Comparison of ENCODE assay signal across 8 cellular contexts in genomic region chr5:138975098-138975847, GRCh38.
DNase-seq lines count a peak whose midpoint lies in the region; TF ChIP-seq lines count a peak whose summit lies in the region.

No MANE protein-coding gene starts in this region.

- H3K27me3 Mint-ChIP-seq in CD8-positive, alpha-beta memory T cell, result peaks cover 0 to 2% of the 10 kb centered on the region in 2 donors

- POLR2A ChIA-PET in CD8-positive, alpha-beta memory T cell (lab: Charles Lee), result no interaction called here

- H3K4me1 ChIP-seq in prostate gland (replicated peaks), result no peaks in the 10 kb centered on the region
- H3K4me1 ChIP-seq in CD8-positive, alpha-beta memory T cell (ENCODE audit: insufficient read depth, low read length), result peaks cover 11% of the 10 kb centered on the region

- H3K36me3 Mint-ChIP-seq in CD8-positive, alpha-beta memory T cell, result peaks cover 0 to 4% (median 1%) of the 10 kb centered on the region in 3 donors

- no peaks in the 10 kb centered on the region for H3K9me3 ChIP-seq in prostate gland
- no peaks in the 10 kb centered on the region for H3K9me3 ChIP-seq in CD8-positive, alpha-beta memory T cell (ENCODE audit: low read length)

- no peak for TF ChIP-seq CTCF in prostate gland (IDR thresholded peaks at IDR 0.05)

- 80% methylated on average over 10 of the region's 10 CpGs for WGBS in prostate gland

- CTCF ChIA-PET in CD8-positive, alpha-beta memory T cell (lab: Charles Lee), result interaction anchor here (1.3 kb wide), 1 partner anchor 10 kb away, joined by 3 read pairs; no protein-coding TSS in a partner anchor

- peaks cover 9 to 18% (median 13%) of the 10 kb centered on the region in 3 donors for H3K4me1 Mint-ChIP-seq in CD8-positive, alpha-beta memory T cell

- H3K27ac Mint-ChIP-seq in CD8-positive, alpha-beta memory T cell, result no peak overlapping the region

- intact Hi-C loops in head of caudate nucleus (cut with DNase I), result no loop called here
- intact Hi-C loops in prostate gland (cut with DNase I), result no loop called here

- H3K27ac ChIP-seq in prostate gland, result peak overlapping the region in 1 of 2 donors; percentile 3
- no peak overlapping the region for H3K27ac ChIP-seq in CD8-positive, alpha-beta memory T cell (ENCODE audit: low read depth, low read length)

- no peak overlapping the region for H3K4me3 Mint-ChIP-seq in CD8-positive, alpha-beta memory T cell

- H3K9me3 Mint-ChIP-seq in CD8-positive, alpha-beta memory T cell, result no peaks in the 10 kb centered on the region

- no peak for TF ChIP-seq POLR2A in prostate gland (IDR thresholded peaks at IDR 0.05)

- H3K4me3 ChIP-seq in prostate gland, result no peak overlapping the region
- no peak overlapping the region for H3K4me3 ChIP-seq in CD8-positive, alpha-beta memory T cell (ENCODE audit: low read length)

- no peaks in the 10 kb centered on the region for H3K36me3 ChIP-seq in prostate gland
- no peaks in the 10 kb centered on the region for H3K36me3 ChIP-seq in CD8-positive, alpha-beta memory T cell (ENCODE audit: insufficient read depth, low read length)

- DNase-seq in GM03348 (ENCODE audit: low spot score), result peak; percentile 48
- DNase-seq in SHP77 treated with DMSO at 0.1 percent for 48 hours (lab: John Stamatoyannopoulos, UW), result peak; percentile 85
- peak in 29 of 42 donors; percentile 22 to 86 (median 55) for DNase-seq in head of caudate nucleus
- peak; percentile 76 for DNase-seq in renal cortical epithelial cell (ENCODE audit: low read depth)
- no peak for DNase-seq in prostate gland (ENCODE audit: low spot score)
- DNase-seq in CD8-positive, alpha-beta memory T cell, result no peak
- no peak for DNase-seq in germinal center (ENCODE audit: low spot score)
- DNase-seq in NCI-H146 (lab: John Stamatoyannopoulos, UW), result no peak

- no peaks in the 10 kb centered on the region for H3K27me3 ChIP-seq in prostate gland (replicated peaks; ENCODE audit: insufficient read depth)
- H3K27me3 ChIP-seq in CD8-positive, alpha-beta memory T cell (ENCODE audit: insufficient read depth, low read length, poor library complexity, severe bottlenecking), result no peaks in the 10 kb centered on the region

Comparison
In these comparisons a context has a peak if more than half of its experiments do, and no peak if none do; other contexts are left out.
1. DNase-seq: peak in GM03348 (single experiment), SHP77 treated with DMSO at 0.1 percent for 48 hours (single experiment), head of caudate nucleus (29 of 42) and renal cortical epithelial cell (single experiment); none in prostate gland (single experiment), CD8-positive, alpha-beta memory T cell (0 of 5), germinal center (single experiment) and NCI-H146 (single experiment).